9 cellular contexts compared by ENCODE assay signal in the genomic region with DNA sequence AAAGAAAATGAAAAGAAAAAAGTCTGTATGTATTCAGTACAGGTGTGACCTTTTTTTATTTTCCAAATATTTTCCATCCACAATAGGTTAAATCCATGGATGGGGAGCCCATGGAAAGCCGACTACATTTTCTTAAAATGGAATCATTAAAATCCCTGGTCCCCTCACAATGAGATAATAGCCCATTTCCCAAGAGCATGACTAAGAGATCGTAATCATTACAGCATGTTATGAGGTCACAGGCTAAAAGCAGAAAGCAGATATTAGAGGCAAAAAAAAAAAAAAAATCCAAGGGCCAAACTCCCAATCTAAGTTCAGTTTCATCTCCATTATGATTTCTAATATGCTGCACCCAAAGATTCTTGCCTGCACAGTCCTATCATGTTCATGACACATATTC. TPM values are rescaled to one million over a fixed set of nuclear protein-coding genes. Genes with fewer than 3 reads are reported as not detected.
DNase-seq lines count a peak whose midpoint lies in the region; ATAC-seq and TF ChIP-seq lines count a peak whose summit lies in the region.
"Had no signal": no experiment of that assay in that cellular context is flagged by ENCODE, and none has a peak within 500 bp of the region (broad histone marks: within the 10 kb centered on the region; RNA-seq: fewer than 3 reads in every experiment).

No MANE protein-coding gene starts in this region.

- no peak for ATAC-seq in T-cell (replicated peaks in 1 of 4)
- ATAC-seq in left colon: no peak

- H3K9me3 ChIP-seq in AG04450 (ENCODE audit: control insufficient read depth, insufficient read depth, low read length) (no peaks in the 10 kb centered on the region; the same call in 1 of the 2 replicates), ascending aorta (no peaks in the 10 kb centered on the region)
- H3K9me3 ChIP-seq: HAP-1 had no signal

- no peak overlapping the region for H3K27ac ChIP-seq in AG04450 (ENCODE audit: low read depth, low read length)
- H3K27ac ChIP-seq in ascending aorta: peak overlapping the region in 1 of 2 donors; percentile 72

- H3K4me3 Mint-ChIP-seq in T-cell (peak overlapping the region; percentile 86 to 95 (median 87)), glutamatergic neuron (ENCODE audit: unreplicated experiment) (peak overlapping the region; percentile 58)

- H3K4me1 ChIP-seq in ascending aorta: peaks cover 7 to 14% of the 10 kb centered on the region in 2 donors

- intact Hi-C loops in left colon (cut with DNase I, micrococcal nuclease) (no loop called here), ascending aorta (cut with DNase I) (no loop called here)

- H3K4me3 ChIP-seq in AG04450 (ENCODE audit: low read depth, low read length) (no peak overlapping the region), ascending aorta (no peak overlapping the region)
- H3K4me3 ChIP-seq: HAP-1 had no signal

- H3K27me3 Mint-ChIP-seq in T-cell: no peaks in the 10 kb centered on the region
- H3K27me3 Mint-ChIP-seq in glutamatergic neuron (ENCODE audit: unreplicated experiment): peaks cover 4% of the 10 kb centered on the region

- H3K4me1 Mint-ChIP-seq in T-cell (peaks cover 88 to 96% (median 93%) of the 10 kb centered on the region in 3 donors), glutamatergic neuron (ENCODE audit: low read depth, unreplicated experiment) (peaks cover 46% of the 10 kb centered on the region)

- POLR2A ChIA-PET in AG04450 (lab: Yijun Ruan, JAX) (no interaction called here), T-cell (lab: Charles Lee) (interaction anchor here in 1 of 2 donors (0.5 to 2.2 kb wide), 4 partner anchors 11 to 44 kb away, joined by 3 to 11 read pairs (median 6); no protein-coding TSS in a partner anchor)

- CTCF ChIA-PET in AG04450 (lab: Charles Lee) (interaction anchor here (0.9 kb wide), 1 partner anchor 240 kb away, joined by 4 read pairs; no protein-coding TSS in a partner anchor), T-cell (lab: Charles Lee) (interaction anchor here (0.6 to 2.9 kb wide), 8 partner anchors 9 to 62 kb away, joined by 3 to 13 read pairs (median 4); no protein-coding TSS in a partner anchor)

- H3K27me3 ChIP-seq in AG04450 (ENCODE audit: control insufficient read depth, insufficient read depth, low read length) (no peaks in the 10 kb centered on the region), ascending aorta (no peaks in the 10 kb centered on the region)

- DNase-seq in AG04450 (ENCODE audit: low read depth, low spot score) (peak; percentile 24), H4 (ENCODE audit: low spot score) (peak; percentile 73), T-cell (no peak), glutamatergic neuron (no peak), NCI-H187 treated with DMSO at 0.1 percent for 48 hours (lab: John Stamatoyannopoulos, UW) (no peak), GM10266 (ENCODE audit: extremely low spot score) (no peak), left colon (no peak), ascending aorta (ENCODE audit: low spot score in 2 of 2) (no peak)

- TF ChIP-seq CTCF in AG04450 (IDR thresholded peaks at IDR 0.05; ENCODE audit: low read depth, low read length) (no peak), glutamatergic neuron (IDR thresholded peaks at IDR 0.05; ENCODE audit: partially characterized antibody, unreplicated experiment) (no peak), GM10266 (IDR thresholded peaks at IDR 0.05; ENCODE audit: control insufficient read depth, insufficient read depth, low read depth, missing control alignments) (no peak), ascending aorta (IDR thresholded peaks at IDR 0.05) (no peak)

- no peaks in the 10 kb centered on the region for H3K36me3 ChIP-seq in ascending aorta
- H3K36me3 ChIP-seq: HAP-1 had no signal

- H3K36me3 Mint-ChIP-seq in T-cell: peaks cover 11% of the 10 kb centered on the region
- peaks cover 5% of the 10 kb centered on the region for H3K36me3 Mint-ChIP-seq in glutamatergic neuron (ENCODE audit: unreplicated experiment)

- H3K27ac Mint-ChIP-seq in T-cell (peak overlapping the region; percentile 90 to 97), glutamatergic neuron (ENCODE audit: unreplicated experiment) (no peak overlapping the region)

- H3K9me3 Mint-ChIP-seq in T-cell (no peaks in the 10 kb centered on the region), glutamatergic neuron (ENCODE audit: unreplicated experiment) (peaks cover 5% of the 10 kb centered on the region)

RNA-seq across cellular contexts. Expression of a gene that starts 44.7 kb away (rescaled TPM):
- polyA plus RNA-seq in AG04450 (2011; rRNA removed): 12.5 and 13.7 TPM in 2 replicates
- polyA minus RNA-seq in AG04450 (2011; rRNA and poly(A)+ RNA removed): 10.3 and 11.2 TPM in 2 replicates
- total RNA-seq in H4 (2014; rRNA removed; shearing (Covaris generic)): 8.0 and 9.7 TPM in 2 replicates
- total RNA-seq in T-cell (100 to 1,000 TPM; 357 to 509 (median 372) TPM), glutamatergic neuron (ENCODE audit: unreplicated experiment) (57.2 TPM), left colon (10 to 100 TPM; 70.6 to 79.0 TPM), ascending aorta (46.5 TPM)

Comparison
In these comparisons a context has a peak if more than half of its experiments do, and no peak if none do; other contexts are left out.
1. DNase-seq: peak in AG04450 (single experiment) and H4 (single experiment); none in T-cell (0 of 34), glutamatergic neuron (single experiment), NCI-H187 treated with DMSO at 0.1 percent for 48 hours (single experiment), GM10266 (single experiment), left colon (0 of 2) and ascending aorta (0 of 2).